Comparison of ENCODE assay signal across 9 cellular contexts in genomic region chr11:101127348-101127698, GRCh38. TPM values are rescaled to one million over a fixed set of nuclear protein-coding genes. Genes with fewer than 3 reads are reported as not detected.
DNase-seq lines count a peak whose midpoint lies in the region; ATAC-seq, FAIRE-seq and TF ChIP-seq lines count a peak whose summit lies in the region.
"Had no signal": no experiment of that assay in that cellular context is flagged by ENCODE, and none has a peak within 500 bp of the region (broad histone marks: within the 10 kb centered on the region; RNA-seq: fewer than 3 reads in every experiment).

No MANE protein-coding gene starts in this region.

- H3K9me3 ChIP-seq in GM23248 (ENCODE audit: low read depth) (no peaks in the 10 kb centered on the region), GM12878 (replicated peaks; ENCODE audit: control insufficient read depth, insufficient read depth, low read length) (no peaks in the 10 kb centered on the region; the same call in 2 of the 3 replicates), iPS-18c (ENCODE audit: control insufficient read depth, insufficient read depth, low read length) (no peaks in the 10 kb centered on the region), T-helper 17 cell (ENCODE audit: control insufficient read depth, low read length, poor library complexity, severe bottlenecking) (no peaks in the 10 kb centered on the region)

- H3K4me3 ChIP-seq in GM23248 (peak overlapping the region; percentile 70), GM12878 (no peak overlapping the region), iPS-18c (ENCODE audit: insufficient read depth, low read depth, low read length) (peak overlapping the region; percentile 62), skeletal muscle cell (ENCODE audit: low read depth, low read length) (peak overlapping the region; percentile 40)

- POLR2A ChIA-PET in GM12878 (lab: Charles Lee), result no interaction called here

- FAIRE-seq in GM12878 (lab: Jason Lieb, UNC), result no peak

- CTCF ChIA-PET in GM12878 (lab: Yijun Ruan, JAX), result no interaction called here

- in situ Hi-C loops in GM23248 (cut with MboI), result loop anchor here (10.0 kb wide), 1 partner anchor 57 kb away; no protein-coding TSS in a partner anchor
- in situ Hi-C loops in GM12878 (cut with MboI), result no loop called here

- no TSS peak for BruUV-seq in GM12878 (replicated peaks; lab: Mats Ljungman, UMichigan)

- SMC1A ChIA-PET in GM12878 (lab: Charles Lee; ENCODE audit: uncharacterized antibody, unreplicated experiment), result no interaction called here

- peak overlapping the region; percentile 85 for H2AFZ ChIP-seq in GM23248
- H2AFZ ChIP-seq in GM12878 (ENCODE audit: control insufficient read depth, low read depth, low read length), result no peak overlapping the region

- H3K79me2 ChIP-seq in GM23248 (ENCODE audit: insufficient read depth) (no peaks in the 10 kb centered on the region), GM12878 (ENCODE audit: control insufficient read depth, insufficient read depth, low read length) (no peaks in the 10 kb centered on the region)

- TF ChIP-seq POLR2A in GM12878 (IDR thresholded peaks at IDR 0.05; ENCODE audit: low read depth, low read length), result no peak

- H3K4me2 ChIP-seq in GM23248 (ENCODE audit: unreplicated experiment), result peak overlapping the region; percentile 86
- no peak overlapping the region for H3K4me2 ChIP-seq in GM12878 (ENCODE audit: control insufficient read depth, insufficient read depth)

- no peaks in the 10 kb centered on the region for H3K9me2 ChIP-seq in GM23248 (ENCODE audit: insufficient read depth)

- no peaks in the 10 kb centered on the region for H3K4me1 Mint-ChIP-seq in T-helper 17 cell

- H4K20me1 ChIP-seq in GM23248 (ENCODE audit: insufficient read depth) (no peaks in the 10 kb centered on the region; the same call in 1 of the 2 replicates), GM12878 (ENCODE audit: control insufficient read depth, insufficient read depth) (no peaks in the 10 kb centered on the region)

- no peak for TF ChIP-seq CTCF in GM12878 (IDR thresholded peaks at IDR 0.05 in 2 of 3, conservative IDR thresholded peaks at IDR 0.05 in 1 of 3; ENCODE audit: control insufficient read depth in 2 of 3, extremely low read depth in 1 of 3, insufficient read depth in 1 of 3, low read depth in 3 of 3, low read length in 3 of 3)

- H3K27ac ChIP-seq in GM23248 (no peak overlapping the region), GM12878 (ENCODE audit: control insufficient read depth, insufficient read depth) (no peak overlapping the region)

- peaks cover 9% of the 10 kb centered on the region; the same call in 1 of the 2 replicates for H3F3A ChIP-seq in GM23248 (ENCODE audit: insufficient read depth)

- intact Hi-C loops in GM12878 (cut with micrococcal nuclease; ENCODE audit: unreplicated experiment), result no loop called here

- peak; percentile 29 for DNase-seq in GM23248
- no peak for DNase-seq in GM12878 (ENCODE audit: low read depth, low spot score)
- DNase-seq in skeletal muscle cell (ENCODE audit: low read depth), result no peak
- no peak for DNase-seq in T-helper 17 cell
- DNase-seq in NCI-H2196 treated with DMSO at 0.1 percent for 48 hours (lab: John Stamatoyannopoulos, UW; ENCODE audit: unreplicated experiment), result no peak
- DNase-seq in NCI-H510A (lab: John Stamatoyannopoulos, UW), result no peak
- no peak for DNase-seq in COR-L47 (lab: John Stamatoyannopoulos, UW)

- ATAC-seq in GM12878, result no peak
- no peak for ATAC-seq in T-helper 17 cell

- H3K27me3 Mint-ChIP-seq in T-helper 17 cell, result peaks cover 21% of the 10 kb centered on the region

- no peak for TF ChIP-seq EP300 in GM12878 (IDR thresholded peaks at IDR 0.05; ENCODE audit: borderline replicate concordance in 1 of 2, control insufficient read depth in 1 of 2, low read depth in 2 of 2, low read length in 2 of 2)

- no peaks in the 10 kb centered on the region for H3K36me3 Mint-ChIP-seq in T-helper 17 cell (ENCODE audit: low read depth)

- H3K4me3 Mint-ChIP-seq in T-helper 17 cell, result no peak overlapping the region

- 1% methylated on average over 43 to 44 of the region's 45 CpGs for WGBS in GM23248 (ENCODE audit: low coverage in 1 of 2, low lambda C conversion rate in 2 of 2, missing lambda C conversion rate in 2 of 2), 2 experiments
- WGBS in GM12878 (ENCODE audit: insufficient coverage, insufficient replicate concordance, low lambda C conversion rate, missing lambda C conversion rate), result 3% methylated on average over 23 of the region's 45 CpGs

- RAD21 ChIA-PET in GM12878 (lab: Charles Lee; ENCODE audit: unreplicated experiment), result no interaction called here

- H3K27ac Mint-ChIP-seq in T-helper 17 cell, result no peak overlapping the region

- H3K4me1 ChIP-seq in GM23248 (ENCODE audit: insufficient read depth), result 0 out of 2 replicates have a peak, but pooled peaks cover 4% of the 10 kb centered on the region
- no peaks in the 10 kb centered on the region for H3K4me1 ChIP-seq in GM12878 (ENCODE audit: control insufficient read depth, insufficient read depth, low read length)

- H3K36me3 ChIP-seq in GM23248 (ENCODE audit: low read depth), result no peaks in the 10 kb centered on the region
- H3K36me3 ChIP-seq in GM12878 (ENCODE audit: control insufficient read depth in 2 of 2, insufficient read depth in 2 of 2, low read length in 1 of 2), result no peaks in the 10 kb centered on the region

- no peak overlapping the region for H3K9ac ChIP-seq in GM23248
- H3K9ac ChIP-seq in GM12878 (ENCODE audit: control insufficient read depth, insufficient read depth, low read length), result no peak overlapping the region

- peaks cover 76% of the 10 kb centered on the region for H3K27me3 ChIP-seq in GM23248 (replicated peaks; ENCODE audit: insufficient read depth)
- H3K27me3 ChIP-seq in GM12878 (replicated peaks in 1 of 2; ENCODE audit: control insufficient read depth in 2 of 2, insufficient read depth in 2 of 2, low read length in 1 of 2), result peaks cover 5 to 28% of the 10 kb centered on the region in 2 experiments; a peak in 3 of 4 replicates

- no peak for TF ChIP-seq RAD21 in GM12878 (IDR thresholded peaks at IDR 0.05; ENCODE audit: insufficient read depth, low read depth, low read length)

TF ChIP-seq in GM12878, 131 proteins besides CTCF, POLR2A, EP300 and RAD21:
- TF ChIP-seq SUZ12 (IDR thresholded peaks at IDR 0.05; ENCODE audit: unreplicated experiment), result peak; percentile 55
- TF ChIP-seq IKZF1 (conservative IDR thresholded peaks at IDR 0.05), result no peak

RNA-seq across cellular contexts. Expression of gene PGR, which starts 2.3 kb away (rescaled TPM):
- not detected in 2 replicates for total RNA-seq in GM23248 (2014; rRNA removed; shearing (Covaris generic))
- polyA plus RNA-seq in GM23248 (2016; fragmentation: Nextera tagmentation; extraction: Ambion mirVana) (not detected in 2 replicates), GM12878 (2011; rRNA removed) (not detected in 2 replicates), GM12878 (2014; fragmentation: Illumina TruSeq; extraction: Trizol) (not detected in 2 replicates), GM12878 (2014; fragmentation: Nextera tagmentation; extraction: Ambion mirVana) (not detected), GM12878 (2014; rRNA removed) (not detected in 2 replicates), GM12878 (2016; fragmentation: Nextera tagmentation; extraction: Ambion mirVana) (under 1 TPM in 1 of 2 experiments, not detected in 1; 0.01 TPM)
- not detected in 2 replicates for total RNA-seq in GM12878 (2013; cell fraction: nucleolus; rRNA removed)
- total RNA-seq in GM12878 (2014; rRNA removed) (not detected in 2 replicates), GM12878 (2014; rRNA removed; fragmentation: Illumina TruSeq; extraction: Trizol) (not detected in 2 replicates), GM12878 (2021) (0.03 TPM in 1 of 2 replicates, not detected in the other), T-helper 17 cell (not detected)
- not detected for polyA plus RNA-seq in GM12878 (2011; ENCODE audit: low read depth)
- polyA plus RNA-seq in GM12878 (2011; cell fraction: cytosol; rRNA removed), result not detected in 2 replicates
- polyA plus RNA-seq in GM12878 (2011; cell fraction: nucleus; rRNA removed), result not detected in 2 replicates
- polyA plus RNA-seq in GM12878 (2012), result not detected in 2 replicates
- not detected in 2 replicates for polyA minus RNA-seq in GM12878 (2011; rRNA and poly(A)+ RNA removed)
- polyA minus RNA-seq in GM12878 (2011; cell fraction: cytosol; rRNA and poly(A)+ RNA removed), result not detected in 2 replicates
- not detected in 2 replicates for polyA minus RNA-seq in GM12878 (2011; cell fraction: nucleus; rRNA and poly(A)+ RNA removed)
- total RNA-seq: M059J had no signal
